In genomic region chr6:168190646-168191443, GRCh38 we compare ENCODE assay signal across 16 cellular contexts.
"Had no signal": no experiment of that assay in that cellular context is flagged by ENCODE, and none has a peak within 500 bp of the region (broad histone marks: within the 10 kb centered on the region; RNA-seq: fewer than 3 reads in every experiment).

No MANE protein-coding gene starts in this region.

- H3K9me3 ChIP-seq: esophagus muscularis mucosa, ovary, SK-N-SH had no signal

- H3K27ac ChIP-seq: esophagus muscularis mucosa, hepatocyte, ovary had no signal

- H3K4me3 ChIP-seq: esophagus muscularis mucosa, hepatocyte, ovary had no signal

- H3K4me1 Mint-ChIP-seq: stimulated activated naive B cell treated with anti-CD40 and anti-IgM and Interleukin-4, amounts not matched to agents 10 μg/mL and 1 μg/mL and 100 μg/mL, for 72 hours had no signal

- H3K9ac ChIP-seq: SK-N-SH had no signal

- H3K27ac Mint-ChIP-seq: activated T-helper 17 cell treated with anti-CD3 and anti-CD28 coated beads, Interleukin-2, amount 50 U/mL, for 72 hours; stimulated activated naive B cell treated with anti-CD40 and anti-IgM and Interleukin-4, amounts not matched to agents 10 μg/mL and 1 μg/mL and 100 μg/mL, for 72 hours had no signal

- H3K36me3 ChIP-seq: esophagus muscularis mucosa, ovary had no signal

- H2AFZ ChIP-seq: hepatocyte had no signal

- H3K9me3 Mint-ChIP-seq: activated T-helper 17 cell treated with anti-CD3 and anti-CD28 coated beads, Interleukin-2, amount 50 U/mL, for 72 hours had no signal

- ATAC-seq: activated CD4-positive, CD25-positive, alpha-beta regulatory T cell treated with anti-CD3 and anti-CD28 coated beads, Interleukin-2, amount 50 U/mL, for 24 hours; activated T-helper 17 cell treated with anti-CD3 and anti-CD28 coated beads, Interleukin-2, amount 50 U/mL, for 72 hours; stimulated activated naive B cell treated with anti-CD40 and anti-IgM and Interleukin-4, amounts not matched to agents 10 μg/mL and 1 μg/mL and 100 μg/mL, for 72 hours had no signal

- H3K4me2 ChIP-seq: hepatocyte, SK-N-SH had no signal

- FAIRE-seq: astrocyte, keratinocyte had no signal

- H3K4me1 ChIP-seq: esophagus muscularis mucosa had no signal

- H3K36me3 Mint-ChIP-seq: stimulated activated naive B cell treated with anti-CD40 and anti-IgM and Interleukin-4, amounts not matched to agents 10 μg/mL and 1 μg/mL and 100 μg/mL, for 72 hours had no signal

- H3K79me2 ChIP-seq: hepatocyte had no signal

- DNase-seq: activated CD4-positive, alpha-beta T cell treated with anti-CD3 and anti-CD28 coated beads, Interleukin-2, amount 50 U/mL, for 1 hour; activated naive CD4-positive, alpha-beta T cell treated with anti-CD3 and anti-CD28 coated beads, Interleukin-2, amount 50 U/mL, for 16 hours; mesendoderm; ovary; SK-N-SH; stimulated activated CD4-positive, alpha-beta T cell treated with anti-CD3 and anti-CD28 coated beads, Interleukin-4, amount 100 ng/mL, for 1 hour; stimulated activated naive B cell treated with anti-CD40 and anti-IgM and Interleukin-4, amounts not matched to agents 10 μg/mL and 1 μg/mL and 100 μg/mL, for 72 hours; T-helper 1 cell; T1000; trophoblast cell had no signal

- H3K27me3 ChIP-seq: hepatocyte, ovary had no signal

- H3K4me3 Mint-ChIP-seq: activated T-helper 17 cell treated with anti-CD3 and anti-CD28 coated beads, Interleukin-2, amount 50 U/mL, for 72 hours; stimulated activated naive B cell treated with anti-CD40 and anti-IgM and Interleukin-4, amounts not matched to agents 10 μg/mL and 1 μg/mL and 100 μg/mL, for 72 hours had no signal
